ENCODE assay signal across 24 cellular contexts in the genomic region with DNA sequence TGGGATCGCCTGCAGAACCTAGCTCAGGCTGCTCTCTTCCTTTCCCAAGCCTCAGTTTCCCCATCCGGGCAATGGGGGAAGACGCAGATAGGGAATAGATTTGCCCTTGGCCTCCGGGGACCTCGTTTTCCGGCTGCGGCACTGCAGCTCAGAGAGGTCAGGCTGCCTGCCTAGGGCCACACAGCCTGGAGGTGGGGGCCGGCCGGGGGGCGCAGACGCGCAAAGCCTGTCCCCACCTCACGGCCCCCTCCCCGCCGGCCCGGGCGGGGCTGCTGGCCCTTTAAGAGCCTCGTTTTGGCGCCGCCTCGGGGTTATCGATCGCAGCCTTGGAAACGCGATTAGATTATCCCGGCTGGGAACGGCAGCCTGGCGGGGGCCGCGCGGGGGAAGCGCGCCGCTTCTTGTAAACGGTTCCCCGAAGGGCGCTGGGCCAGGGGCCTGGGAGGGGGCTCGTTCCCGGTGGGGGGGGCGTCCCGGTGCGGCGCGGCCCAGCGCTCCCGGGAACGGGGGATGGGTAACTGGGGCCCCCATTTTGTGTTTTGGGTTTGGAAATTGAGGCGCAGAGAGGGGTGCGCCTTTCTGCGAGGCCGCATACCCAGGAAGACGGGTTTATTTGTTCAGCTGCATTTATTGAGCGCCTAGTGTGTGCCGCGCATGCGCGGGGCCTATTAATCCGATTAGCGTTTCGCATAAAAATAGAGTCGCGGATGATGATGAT. TPM values are rescaled to one million over a fixed set of nuclear protein-coding genes. Genes with fewer than 3 reads are reported as not detected.
DNase-seq lines count a peak whose midpoint lies in the region; ATAC-seq and FAIRE-seq lines count a peak whose summit lies in the region.
"Had no signal": no experiment of that assay in that cellular context is flagged by ENCODE, and none has a peak within 500 bp of the region (broad histone marks: within the 10 kb centered on the region; RNA-seq: fewer than 3 reads in every experiment).

No MANE protein-coding gene starts in this region.

- H3K27me3 ChIP-seq in iPS-18a (ENCODE audit: control insufficient read depth, insufficient read depth, low read length) (peaks cover 77% of the 10 kb centered on the region), small intestine (ENCODE audit: control insufficient read depth in 2 of 2, insufficient read depth in 2 of 2, low read length in 2 of 2) (peaks cover 0 to 27% of the 10 kb centered on the region in 2 donors)

- DNase-seq in NCI-H82 (lab: John Stamatoyannopoulos, UW) = peak; percentile 71
- DNase-seq in NCI-H82 treated with DMSO at 0.1 percent for 48 hours (lab: John Stamatoyannopoulos, UW; ENCODE audit: unreplicated experiment) = no peak
- DNase-seq in SK-N-MC (ENCODE audit: low read depth, low spot score) = no peak
- peak; percentile 50 for DNase-seq in small intestine
- no peak for DNase-seq in activated T-cell treated with anti-CD3 and anti-CD28 coated beads, Interleukin-2, amount 50 U/mL, for 1 hour
- DNase-seq in MV-4-11 (lab: John Stamatoyannopoulos, UW) = no peak
- DNase-seq: activated CD8-positive, alpha-beta T cell treated with anti-CD3 and anti-CD28 coated beads for 36 hours; CD8-positive, alpha-beta memory T cell; cerebellar nuclear complex; EL; gastrocnemius medialis; HCEC 1CT; left colon; mucosa of descending colon; NCI-H1694; NCI-H446 treated with DMSO at 0.1 percent for 48 hours; ovary; spleen had no signal

- no peak for FAIRE-seq in small intestine (lab: Jason Lieb, UNC)
- FAIRE-seq: A204.1, endothelial cell of umbilical vein had no signal

- H3K4me3 ChIP-seq in SK-N-MC = peak overlapping the region; percentile 75
- peak overlapping the region; percentile 45 for H3K4me3 ChIP-seq in iPS-18a (ENCODE audit: low read length)
- H3K4me3 ChIP-seq in small intestine (ENCODE audit: low read depth in 1 of 2, low read length in 2 of 2) = no peak overlapping the region
- H3K4me3 ChIP-seq: gastrocnemius medialis, mucosa of descending colon, ovary had no signal

- H3K36me3 ChIP-seq in SK-N-MC (ENCODE audit: insufficient read depth, low read length) (no peaks in the 10 kb centered on the region), iPS-18a (ENCODE audit: control insufficient read depth, low read depth, low read length) (no peaks in the 10 kb centered on the region), small intestine (ENCODE audit: control insufficient read depth in 2 of 2, insufficient read depth in 2 of 2, low read length in 2 of 2) (no peaks in the 10 kb centered on the region)
- H3K36me3 ChIP-seq: gastrocnemius medialis, ovary, spleen had no signal

- H3K9ac ChIP-seq in SK-N-MC (ENCODE audit: insufficient read length) (no peak overlapping the region), iPS-18a (ENCODE audit: low read length) (no peak overlapping the region)
- H3K9ac ChIP-seq: KMS-11 had no signal

- no peak for ATAC-seq in HG02759 (IDR thresholded peaks at IDR 0.05; ENCODE audit: unreplicated experiment)
- ATAC-seq: activated CD8-positive, alpha-beta T cell treated with anti-CD3 and anti-CD28 coated beads for 36 hours; gastrocnemius medialis; left colon; mucosa of descending colon; stimulated activated memory B cell treated with anti-CD40 and anti-IgM and Interleukin-4, amounts not matched to agents 10 μg/mL and 1 μg/mL and 100 μg/mL, for 72 hours had no signal

- WGBS in small intestine, 3 donors = 6 to 8% (median 7%) methylated on average over 53 to 62 of the region's 62 CpGs

- H3K9me3 ChIP-seq in SK-N-MC (ENCODE audit: low read depth, low read length) (no peaks in the 10 kb centered on the region), iPS-18a (ENCODE audit: control insufficient read depth, low read depth, low read length) (no peaks in the 10 kb centered on the region), small intestine (ENCODE audit: control insufficient read depth, low read depth) (no peaks in the 10 kb centered on the region)
- H3K9me3 ChIP-seq: gastrocnemius medialis, mucosa of descending colon, ovary, spleen had no signal

- no peak overlapping the region for H3K27ac ChIP-seq in SK-N-MC
- no peak overlapping the region for H3K27ac ChIP-seq in iPS-18a (ENCODE audit: low read length)
- H3K27ac ChIP-seq in small intestine (ENCODE audit: low read depth in 1 of 2, low read length in 1 of 2) = no peak overlapping the region
- H3K27ac ChIP-seq: gastrocnemius medialis, KMS-11, ovary, spleen had no signal

- H3K4me1 ChIP-seq in iPS-18a (ENCODE audit: control insufficient read depth, low read depth, low read length) = no peaks in the 10 kb centered on the region
- H3K4me1 ChIP-seq in small intestine (ENCODE audit: control insufficient read depth in 2 of 2, insufficient read depth in 1 of 2, low read depth in 1 of 2, low read length in 1 of 2) = no peaks in the 10 kb centered on the region

RNA-seq across cellular contexts. Expression of gene TCF3, which starts 23.4 kb away (rescaled TPM):
- polyA plus RNA-seq in small intestine = 10 to 100 TPM; 43.2 to 58.7 (median 46.7) TPM

Comparison
In these comparisons a context has a peak if more than half of its experiments do, and no peak if none do; other contexts are left out.
1. DNase-seq: peak in NCI-H82 (single experiment) and small intestine (single experiment); none in NCI-H82 treated with DMSO at 0.1 percent for 48 hours (single experiment), SK-N-MC (single experiment), activated T-cell treated with anti-CD3 and anti-CD28 coated beads, Interleukin-2, amount 50 U/mL, for 1 hour (single experiment) and MV-4-11 (single experiment).
2. H3K4me3 ChIP-seq: peak in SK-N-MC (single experiment) and iPS-18a (single experiment); none in small intestine (0 of 2).